In the genomic region with DNA sequence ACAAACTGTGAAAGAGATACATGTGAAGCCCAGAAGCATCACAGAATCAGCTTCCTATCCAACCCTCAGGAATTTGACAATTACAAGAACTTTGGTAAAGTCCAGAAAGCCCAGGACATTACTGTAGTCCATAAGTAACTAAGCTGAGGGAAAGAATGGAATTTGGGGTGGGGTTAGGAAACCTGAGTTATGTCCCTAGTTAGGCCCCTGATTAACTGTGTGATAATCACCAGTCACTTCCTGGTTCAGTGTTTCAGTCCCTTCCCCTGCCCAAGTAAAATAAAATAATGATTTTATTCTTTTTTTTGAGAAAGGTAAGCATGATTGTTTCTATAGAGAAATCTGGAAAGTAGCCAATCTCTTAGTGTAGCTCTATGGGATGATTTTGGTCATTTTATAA, we compare ENCODE assay signal across 12 cellular contexts. TPM values are rescaled to one million over a fixed set of nuclear protein-coding genes. Genes with fewer than 3 reads are reported as not detected.
A peak's percentile ranks its signal among the peaks of the same experiment; 100 is the strongest.
DNase-seq lines count a peak whose midpoint lies in the region; ATAC-seq, FAIRE-seq and TF ChIP-seq lines count a peak whose summit lies in the region.
"Not testable (repeated sequence)": the region's sequence is repeated elsewhere in the genome, so short reads cannot be mapped to it uniquely, and the experiment has no call there.
"Had no signal": no experiment of that assay in that cellular context is flagged by ENCODE, and none has a peak within 500 bp of the region (broad histone marks: within the 10 kb centered on the region; RNA-seq: fewer than 3 reads in every experiment).

No MANE protein-coding gene starts in this region.

- not testable (repeated sequence) for H4K20me1 ChIP-seq in IMR-90 (ENCODE audit: insufficient read depth, low read length); smooth muscle cell (ENCODE audit: low read depth)

- TF ChIP-seq RAD21 in A549 (conservative IDR thresholded peaks at IDR 0.05 in 1 of 2, IDR thresholded peaks at IDR 0.05 in 1 of 2); IMR-90 (IDR thresholded peaks at IDR 0.05; ENCODE audit: low read length): not testable (repeated sequence)

- not testable (repeated sequence) for H3K27ac ChIP-seq in A549; IMR-90 (ENCODE audit: insufficient read depth, low read length)
- H3K27ac ChIP-seq in RWPE2 (ENCODE audit: poor library complexity, severe bottlenecking) (peak overlapping the region; percentile 43), epithelial cell of prostate (peak overlapping the region; percentile 77), smooth muscle cell (ENCODE audit: low read depth) (peak overlapping the region; percentile 72)

- H3K4ac ChIP-seq in IMR-90 (ENCODE audit: low read depth, low read length) = not testable (repeated sequence)

- peak overlapping the region; percentile 67; the same call in 2 of the 3 replicates for H3K4me2 ChIP-seq in A549
- not testable (repeated sequence) for H3K4me2 ChIP-seq in IMR-90 (ENCODE audit: low read depth, low read length); smooth muscle cell

- H2BK120ac ChIP-seq in IMR-90 (ENCODE audit: low read depth, low read length) = not testable (repeated sequence)

- in situ Hi-C loops in IMR-90 (cut with MboI; ENCODE audit: low sequenced_read_pairs) = loop anchor here (25.0 kb wide), 1 partner anchor 649 kb away; a partner anchor contains a TSS

- not testable (repeated sequence) for H3K79me1 ChIP-seq in IMR-90 (ENCODE audit: low read depth in 1 of 2, low read length in 2 of 2)

- ATAC-seq in A549 (peak; percentile 49 to 54; a peak in 5 of 6 replicates), IMR-90 (ENCODE audit: low read depth) (peak; percentile 10; the same call in 1 of the 2 replicates), RWPE2 (ENCODE audit: low read depth) (peak; percentile 43; the same call in 2 of the 3 replicates), left colon (peak; percentile 49)

- POLR2A ChIA-PET in A549 (lab: Yijun Ruan, JAX); IMR-90 (lab: Charles Lee; ENCODE audit: unreplicated experiment): not testable (repeated sequence)

- DNase-seq in A549 (ENCODE audit: low read depth in 1 of 2, low spot score in 1 of 2) = peak in 1 of 2 experiments; percentile 17
- peak; percentile 35 for DNase-seq in EH (ENCODE audit: low read depth)
- not testable (repeated sequence) for DNase-seq in IMR-90; RWPE2 (ENCODE audit: low spot score); epithelial cell of prostate (ENCODE audit: low read depth, low spot score); left colon; smooth muscle cell (lab: John Stamatoyannopoulos, UW; ENCODE audit: unreplicated experiment)
- DNase-seq in amniotic epithelial cell (ENCODE audit: low read depth) = peak; percentile 20

- not testable (repeated sequence) for H4K91ac ChIP-seq in IMR-90 (ENCODE audit: insufficient read depth, low read depth, low read length)

- dilution Hi-C loops in IMR-90 (cut with HindIII; ENCODE audit: low sequenced_read_pairs, unreplicated experiment) = not testable (repeated sequence)

- not testable (repeated sequence) for H4K5ac ChIP-seq in IMR-90 (ENCODE audit: low read depth, low read length)

- H3K36me3 ChIP-seq in IMR-90 (ENCODE audit: control insufficient read depth, insufficient read depth, low read length); RWPE2 (ENCODE audit: low read depth); smooth muscle cell (ENCODE audit: low read depth): not testable (repeated sequence)

- not testable (repeated sequence) for H2BK5ac ChIP-seq in IMR-90 (ENCODE audit: low read depth, low read length, poor library complexity, severe bottlenecking)

- not testable (repeated sequence) for TF ChIP-seq POLR2A in A549 (IDR thresholded peaks at IDR 0.05; ENCODE audit: low read length); IMR-90 (IDR thresholded peaks at IDR 0.05; ENCODE audit: low read depth, low read length)

- H2AK9ac ChIP-seq in IMR-90 (replicated peaks; ENCODE audit: low read depth, low read length, poor library complexity) = not testable (repeated sequence)

- not testable (repeated sequence) for H2BK20ac ChIP-seq in IMR-90 (ENCODE audit: low read depth, low read length)

- FAIRE-seq in A549 (lab: Jason Lieb, UNC) = not testable (repeated sequence)

- not testable (repeated sequence) for H3K27me3 ChIP-seq in IMR-90 (ENCODE audit: control insufficient read depth, insufficient read depth, low read length); RWPE2 (ENCODE audit: insufficient read depth, poor library complexity, severe bottlenecking); smooth muscle cell (ENCODE audit: low read depth)

- intact Hi-C loops in IMR-90 (cut with micrococcal nuclease); left colon (cut with DNase I, micrococcal nuclease): not testable (repeated sequence)

- H3K14ac ChIP-seq in IMR-90 (replicated peaks; ENCODE audit: low read depth, low read length) = not testable (repeated sequence)

- not testable (repeated sequence) for BruUV-seq in IMR-90 (replicated peaks; lab: Mats Ljungman, UMichigan)

- H2AFZ ChIP-seq in IMR-90 (replicated peaks; ENCODE audit: low read length, poor library complexity); smooth muscle cell (ENCODE audit: low read depth): not testable (repeated sequence)

- H4K8ac ChIP-seq in IMR-90 (ENCODE audit: low read depth in 2 of 2, low read length in 2 of 2) = not testable (repeated sequence)

- H3K56ac ChIP-seq in IMR-90 (ENCODE audit: extremely low read depth, insufficient read depth, low read length) = not testable (repeated sequence)

- not testable (repeated sequence) for TF ChIP-seq CTCF in A549 (IDR thresholded peaks at IDR 0.05); IMR-90 (conservative IDR thresholded peaks at IDR 0.05; ENCODE audit: low read depth, low read length); RWPE2 (IDR thresholded peaks at IDR 0.05; ENCODE audit: poor library complexity, severe bottlenecking); smooth muscle cell (IDR thresholded peaks at IDR 0.05; ENCODE audit: borderline replicate concordance, insufficient read depth, poor library complexity, severe bottlenecking)

- TF ChIP-seq EP300 in A549 (IDR thresholded peaks at IDR 0.05) = not testable (repeated sequence)

- not testable (repeated sequence) for H3F3A ChIP-seq in smooth muscle cell (ENCODE audit: low read depth)

- CTCF ChIA-PET in A549 (lab: Yijun Ruan, JAX); IMR-90 (lab: Yijun Ruan, JAX): not testable (repeated sequence)

- not testable (repeated sequence) for H3K18ac ChIP-seq in IMR-90 (ENCODE audit: low read depth, low read length)

- H3K23ac ChIP-seq in IMR-90 (ENCODE audit: low read depth, low read length) = not testable (repeated sequence)

- not testable (repeated sequence) for H3K9ac ChIP-seq in IMR-90 (ENCODE audit: low read depth, low read length); smooth muscle cell (ENCODE audit: low read depth)

- not testable (repeated sequence) for H3K9me3 ChIP-seq in A549; IMR-90 (ENCODE audit: control insufficient read depth, insufficient read depth, low read length); RWPE2 (ENCODE audit: severe bottlenecking); smooth muscle cell (replicated peaks; ENCODE audit: low read depth)

- not testable (repeated sequence) for H3K79me2 ChIP-seq in smooth muscle cell (ENCODE audit: low read depth)

- H3K9me1 ChIP-seq in IMR-90 (ENCODE audit: insufficient read depth, low read length) = not testable (repeated sequence)

- not testable (repeated sequence) for H3K4me3 ChIP-seq in A549; IMR-90 (ENCODE audit: insufficient read depth, low read depth, low read length); RWPE2 (ENCODE audit: severe bottlenecking); smooth muscle cell

- H2AK5ac ChIP-seq in IMR-90 (ENCODE audit: low read depth, low read length) = not testable (repeated sequence)

- not testable (repeated sequence) for H3K4me1 ChIP-seq in A549; IMR-90 (ENCODE audit: control insufficient read depth, insufficient read depth, low read length); RWPE2 (ENCODE audit: insufficient read depth, poor library complexity, severe bottlenecking); smooth muscle cell (ENCODE audit: low read depth)

- H2BK15ac ChIP-seq in IMR-90 (ENCODE audit: low read depth, low read length) = not testable (repeated sequence)

RNA-seq across cellular contexts. Expression of a gene that starts 11.0 kb away (rescaled TPM):
- polyA plus RNA-seq in A549 (2011; rRNA removed) (129 and 134 TPM in 2 replicates), A549 (2017; fragmentation: RNase III; extraction: RNeasy Plus Mini Kit Qiagen cat#74134 plus additional on column Dnase treatment) (69.6 to 70.6 TPM (median 69.8 TPM) in 3 replicates), IMR-90 (2012; rRNA removed) (36.3 and 39.6 TPM in 2 replicates), smooth muscle cell (25.0 and 30.8 TPM in 2 replicates)
- 60.1 and 60.9 TPM in 2 replicates for polyA plus RNA-seq in A549 (2012; cell fraction: cytosol; rRNA removed)
- 26.9 and 47.3 TPM in 2 replicates for polyA plus RNA-seq in A549 (2012; cell fraction: nucleus; rRNA removed)
- 52.2 and 64.1 TPM in 2 replicates for polyA minus RNA-seq in A549 (2011; rRNA and poly(A)+ RNA removed)
- total RNA-seq in IMR-90 (2012; rRNA removed) (44.2 and 46.8 TPM in 2 replicates), left colon (10 to 100 TPM; 28.3 to 28.6 TPM), smooth muscle cell (30.6 and 31.4 TPM in 2 replicates)
- 15.4 and 41.7 TPM in 2 replicates for polyA plus RNA-seq in IMR-90 (2012; cell fraction: cytosol; rRNA removed)
- polyA plus RNA-seq in IMR-90 (2012; cell fraction: nucleus; rRNA removed; ENCODE audit: low replicate concordance) = 4.9 and 23.6 TPM in 2 replicates

RNA-seq across cellular contexts. Expression of a gene that starts 57.8 kb away (rescaled TPM):
- polyA plus RNA-seq in A549 (2011; rRNA removed) (0.08 and 0.11 TPM in 2 replicates), A549 (2017; fragmentation: RNase III; extraction: RNeasy Plus Mini Kit Qiagen cat#74134 plus additional on column Dnase treatment) (0.04 to 0.08 TPM (median 0.05 TPM) in 3 replicates), IMR-90 (2012; rRNA removed) (not detected in 2 replicates), smooth muscle cell (0.04 TPM in 1 of 2 replicates, not detected in the other)
- polyA plus RNA-seq in A549 (2012; cell fraction: cytosol; rRNA removed) = 0.01 and 0.03 TPM in 2 replicates
- 0.10 and 0.13 TPM in 2 replicates for polyA plus RNA-seq in A549 (2012; cell fraction: nucleus; rRNA removed)
- 0.08 and 0.10 TPM in 2 replicates for polyA minus RNA-seq in A549 (2011; rRNA and poly(A)+ RNA removed)
- total RNA-seq in IMR-90 (2012; rRNA removed) (not detected in 2 replicates), left colon (under 1 TPM in 1 of 2 donors, not detected in 1; 0.03 TPM), smooth muscle cell (not detected in 2 replicates)
- polyA plus RNA-seq in IMR-90 (2012; cell fraction: cytosol; rRNA removed) = under 0.01 and 0.01 TPM in 2 replicates
- polyA plus RNA-seq in IMR-90 (2012; cell fraction: nucleus; rRNA removed; ENCODE audit: low replicate concordance) = 0.03 and 0.04 TPM in 2 replicates
- total RNA-seq: G401, HT1080, SJCRH30 had no signal
- polyA plus RNA-seq: CD14-positive monocyte had no signal
